In genomic region chr13:91722267-91722884, GRCh38 we compare ENCODE assay signal across 8 cellular contexts.
DNase-seq lines count a peak whose midpoint lies in the region; TF ChIP-seq lines count a peak whose summit lies in the region.

No MANE protein-coding gene starts in this region.

- no peak overlapping the region for H3K27ac Mint-ChIP-seq in MCF 10A (ENCODE audit: low read depth, unreplicated experiment)

- H4K8ac ChIP-seq in mesenchymal stem cell (ENCODE audit: low read length) = no peak overlapping the region

- H2BK5ac ChIP-seq in mesenchymal stem cell (ENCODE audit: low read depth, low read length, poor library complexity, severe bottlenecking) = no peak overlapping the region

- no peak overlapping the region for H2BK15ac ChIP-seq in mesenchymal stem cell (ENCODE audit: low read depth, poor library complexity, severe bottlenecking)

- intact Hi-C loops in MCF 10A (cut with micrococcal nuclease) = loop anchor here (1.0 to 10.0 kb wide), 5 partner anchors 130 to 588 kb away; no protein-coding TSS in a partner anchor

- no peak overlapping the region for H3K18ac ChIP-seq in mesenchymal stem cell (ENCODE audit: low read depth in 1 of 2, low read length in 2 of 2)

- no peaks in the 10 kb centered on the region for H3K36me3 ChIP-seq in mesenchymal stem cell (ENCODE audit: control insufficient read depth in 1 of 2, insufficient read depth in 2 of 2, low read depth in 1 of 2, low read length in 2 of 2)

- CTCF ChIA-PET in MCF 10A (lab: Yijun Ruan, JAX) = interaction anchor here (0.6 to 8.5 kb wide), 37 partner anchors 9 to 1152 kb away, joined by 3 to 102 read pairs (median 4); no protein-coding TSS in a partner anchor

- peak; percentile 35 for TF ChIP-seq CTCF in MCF 10A (IDR thresholded peaks at IDR 0.05; ENCODE audit: unreplicated experiment)

- no peak overlapping the region for H4K91ac ChIP-seq in mesenchymal stem cell (ENCODE audit: low read length)

- H3K4me2 ChIP-seq in mesenchymal stem cell (ENCODE audit: low read length, poor library complexity, severe bottlenecking) = no peak overlapping the region

- peaks cover 3% of the 10 kb centered on the region for H3K4me1 ChIP-seq in mesenchymal stem cell (ENCODE audit: control insufficient read depth, insufficient read depth, low read depth, low read length)

- H3K27me3 ChIP-seq in mesenchymal stem cell (ENCODE audit: control insufficient read depth in 1 of 2, insufficient read depth in 1 of 2, low read length in 2 of 2) = no peaks in the 10 kb centered on the region

- H3K79me1 ChIP-seq in mesenchymal stem cell (replicated peaks; ENCODE audit: low read length, poor library complexity, severe bottlenecking) = no peaks in the 10 kb centered on the region

- POLR2A ChIA-PET in MCF 10A (lab: Yijun Ruan, JAX) = no interaction called here

- H2BK12ac ChIP-seq in mesenchymal stem cell (ENCODE audit: low read length in 2 of 2) = no peak overlapping the region

- H2BK120ac ChIP-seq in mesenchymal stem cell (ENCODE audit: low read depth, low read length) = no peak overlapping the region

- no peaks in the 10 kb centered on the region for H3K36me3 Mint-ChIP-seq in MCF 10A (ENCODE audit: insufficient read depth, unreplicated experiment)

- no peak overlapping the region for H3K27ac ChIP-seq in mesenchymal stem cell (ENCODE audit: low read length, poor library complexity, severe bottlenecking)

- DNase-seq in DMS53 (lab: John Stamatoyannopoulos, UW) (peak; percentile 41), DMS53 treated with DMSO at 0.1 percent for 48 hours (lab: John Stamatoyannopoulos, UW; ENCODE audit: unreplicated experiment) (no peak), NCI-H2029 (lab: John Stamatoyannopoulos, UW) (peak; percentile 24), MCF 10A (ENCODE audit: unreplicated experiment) (peak; percentile 56), mesenchymal stem cell (peak; percentile 40), HuH-7 (ENCODE audit: low spot score) (no peak), cerebellar nuclear complex (lab: John Stamatoyannopoulos, UW) (no peak)
- DNase-seq in activated T-cell treated with anti-CD3 and anti-CD28 coated beads, Interleukin-2, amount 50 U/mL, for 48 hours = no peak

- no peak overlapping the region for H3K23ac ChIP-seq in mesenchymal stem cell (ENCODE audit: low read length in 2 of 2)

- peaks cover 31% of the 10 kb centered on the region for H3K27me3 Mint-ChIP-seq in MCF 10A (ENCODE audit: insufficient read depth, unreplicated experiment)

- H3K4ac ChIP-seq in mesenchymal stem cell (ENCODE audit: low read depth in 1 of 2, low read length in 2 of 2) = no peak overlapping the region

- H3K14ac ChIP-seq in mesenchymal stem cell (ENCODE audit: low read length in 2 of 2) = no peak overlapping the region

- BruUV-seq in MCF 10A (replicated peaks; lab: Mats Ljungman, UMichigan) = no TSS peak

- no CpG with 5 or more reads among the region's 4 CpGs for WGBS in mesenchymal stem cell

- H3K4me3 ChIP-seq in mesenchymal stem cell (ENCODE audit: insufficient read depth in 1 of 2, low read depth in 1 of 2, low read length in 2 of 2) = no peak overlapping the region

- peak overlapping the region; percentile 27 for H3K9ac ChIP-seq in mesenchymal stem cell (ENCODE audit: low read length)

- H3K4me3 Mint-ChIP-seq in MCF 10A (ENCODE audit: unreplicated experiment) = no peak overlapping the region

- no peaks in the 10 kb centered on the region for H3K9me3 Mint-ChIP-seq in MCF 10A (ENCODE audit: unreplicated experiment)

- no peaks in the 10 kb centered on the region for H3K4me1 Mint-ChIP-seq in MCF 10A (ENCODE audit: insufficient read depth, unreplicated experiment)

- no peak overlapping the region for H2AFZ ChIP-seq in mesenchymal stem cell (ENCODE audit: low read depth, low read length)

- no peak overlapping the region for H2AK5ac ChIP-seq in mesenchymal stem cell (ENCODE audit: low read length, severe bottlenecking)

- no peaks in the 10 kb centered on the region for H3K9me3 ChIP-seq in mesenchymal stem cell (ENCODE audit: control insufficient read depth, low read length)

Comparison
In these comparisons a context has a peak if more than half of its experiments do, and no peak if none do; other contexts are left out.
1. DNase-seq: peak in DMS53 (single experiment), NCI-H2029 (single experiment), MCF 10A (single experiment) and mesenchymal stem cell (single experiment); none in DMS53 treated with DMSO at 0.1 percent for 48 hours (single experiment), HuH-7 (single experiment), activated T-cell treated with anti-CD3 and anti-CD28 coated beads, Interleukin-2, amount 50 U/mL, for 48 hours (0 of 2) and cerebellar nuclear complex (0 of 2).